In the genomic region with DNA sequence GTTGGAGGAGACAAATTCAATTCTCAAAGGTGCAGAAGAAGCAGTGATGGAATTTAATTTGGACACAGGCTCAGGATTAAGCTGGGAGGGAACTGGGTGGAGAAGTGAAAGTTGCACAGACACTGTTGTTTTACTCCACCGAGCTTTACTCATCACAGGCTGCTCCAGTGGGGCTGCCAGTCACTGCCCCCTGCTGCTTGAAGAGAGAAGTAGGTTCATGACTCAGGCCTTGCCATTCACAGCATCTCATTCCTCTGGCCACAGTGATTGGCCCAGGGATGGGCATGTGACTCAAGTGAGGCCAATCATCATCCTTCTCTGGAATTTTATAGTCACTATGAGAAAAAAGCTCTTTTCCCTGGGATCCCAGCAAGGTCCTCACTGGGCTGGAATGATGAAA, we compare ENCODE assay signal across 8 cellular contexts. TPM values are rescaled to one million over a fixed set of nuclear protein-coding genes. Genes with fewer than 3 reads are reported as not detected.
DNase-seq lines count a peak whose midpoint lies in the region; ATAC-seq and TF ChIP-seq lines count a peak whose summit lies in the region.

No MANE protein-coding gene starts in this region.

- no peak overlapping the region for H3K27ac ChIP-seq in WERI-Rb-1

- no peaks in the 10 kb centered on the region; the same call in 1 of the 2 replicates for H3K36me3 ChIP-seq in WERI-Rb-1

- H3K4me1 Mint-ChIP-seq in Calu3 (ENCODE audit: low read depth, unreplicated experiment) = no peaks in the 10 kb centered on the region

- peak; percentile 64 for ATAC-seq in GM19452 (IDR thresholded peaks at IDR 0.05; ENCODE audit: unreplicated experiment)
- ATAC-seq in GM19467 (IDR thresholded peaks at IDR 0.05; ENCODE audit: unreplicated experiment) = no peak

- H3K4me3 ChIP-seq in WERI-Rb-1 (ENCODE audit: low read depth, low read length) = no peak overlapping the region

- H3K27me3 ChIP-seq in WERI-Rb-1 (ENCODE audit: insufficient read depth, low read depth, severe bottlenecking) = no peaks in the 10 kb centered on the region

- intact Hi-C loops in Calu3 (cut with micrococcal nuclease; ENCODE audit: unreplicated experiment) = no loop called here

- CTCF ChIA-PET in Calu3 (lab: Charles Lee) = interaction anchor here (0.6 kb wide), 1 partner anchor 10 kb away, joined by 3 read pairs; no protein-coding TSS in a partner anchor

- no TSS peak for BruUV-seq in Calu3 (replicated peaks; lab: Mats Ljungman, UMichigan)

- H3K9me3 Mint-ChIP-seq in Calu3 (ENCODE audit: low read depth, unreplicated experiment) = no peaks in the 10 kb centered on the region

- TF ChIP-seq CTCF in Calu3 (IDR thresholded peaks at IDR 0.05; ENCODE audit: unreplicated experiment) (no peak), WERI-Rb-1 (IDR thresholded peaks at IDR 0.05; ENCODE audit: low read depth, low read length) (peak; percentile 69)

- H3K27me3 Mint-ChIP-seq in Calu3 (ENCODE audit: unreplicated experiment) = no peaks in the 10 kb centered on the region

- DNase-seq in Calu3 = peak; percentile 25
- peak; percentile 7 for DNase-seq in HK-2 (ENCODE audit: unreplicated experiment)
- peak; percentile 45 for DNase-seq in WERI-Rb-1
- peak; percentile 43 to 48 for DNase-seq in erythroblast (lab: John Stamatoyannopoulos, UW)
- DNase-seq in stimulated activated CD4-positive, alpha-beta T cell treated with anti-CD3 and anti-CD28 coated beads, Interleukin-12 subunit alpha, Interleukin-12 subunit beta, amount 100 ng/mL, for 4 hours = peak; percentile 34
- DNase-seq in epidermal melanocyte (ENCODE audit: insufficient read length, low spot score) = no peak

- no peak overlapping the region for H3K27ac Mint-ChIP-seq in Calu3 (ENCODE audit: unreplicated experiment)

- TF ChIP-seq POLR2A in erythroblast (IDR thresholded peaks at IDR 0.05; ENCODE audit: low read length) = no peak

- H3K9me3 ChIP-seq in WERI-Rb-1 (ENCODE audit: severe bottlenecking) = no peaks in the 10 kb centered on the region

- H3K36me3 Mint-ChIP-seq in Calu3 (ENCODE audit: insufficient read depth, unreplicated experiment) = no peaks in the 10 kb centered on the region

- no peak overlapping the region for H3K4me3 Mint-ChIP-seq in Calu3 (ENCODE audit: low read depth, unreplicated experiment)

RNA-seq across cellular contexts. Expression of a gene that starts 11.8 kb away (rescaled TPM):
- total RNA-seq in Calu3 (2022) = 0.17 TPM in 1 of 2 replicates, not detected in the other
